13 cellular contexts compared by ENCODE assay signal in the genomic region with DNA sequence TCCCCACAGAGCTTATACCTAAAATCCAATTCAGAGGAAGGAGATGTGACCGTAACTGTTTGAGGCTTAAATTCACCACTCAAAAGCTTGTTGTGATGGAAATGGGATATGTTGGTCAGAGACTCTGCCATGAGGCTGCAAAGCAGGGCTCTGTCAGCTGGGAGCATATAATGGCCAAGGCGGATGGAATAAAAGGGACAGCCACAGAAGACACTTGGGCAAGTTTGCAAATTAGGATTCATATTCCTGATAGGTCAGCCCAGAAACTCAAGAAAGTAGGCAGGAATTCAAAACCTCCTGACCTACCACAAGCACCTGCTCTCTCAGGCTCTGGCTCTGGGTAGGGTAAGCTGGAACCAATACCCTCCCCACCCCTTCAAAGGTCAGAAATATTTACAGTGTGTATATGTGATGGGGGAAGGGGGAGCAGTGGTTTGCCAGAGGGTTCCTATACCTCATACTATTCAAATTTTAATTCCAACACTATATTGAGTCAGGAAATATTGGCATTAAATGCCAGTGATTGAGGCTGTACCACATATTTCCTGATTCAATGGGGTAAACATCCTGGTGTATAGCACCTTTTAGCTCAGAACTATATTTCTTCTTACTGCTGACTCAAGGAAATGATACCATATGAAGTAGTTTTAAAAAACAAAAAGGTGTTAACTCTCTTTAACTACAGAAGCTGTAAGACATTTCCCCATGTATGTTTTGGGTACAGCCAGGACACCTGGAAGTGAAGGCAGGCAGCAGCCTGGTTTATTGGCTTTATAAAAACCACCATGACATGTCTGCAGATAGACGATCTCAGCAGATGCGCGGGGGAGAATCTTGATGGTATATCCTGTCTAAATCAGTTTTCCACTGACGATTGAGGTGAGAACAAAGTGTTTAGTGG. TPM values are rescaled to one million over a fixed set of nuclear protein-coding genes. Genes with fewer than 3 reads are reported as not detected.
A peak's percentile ranks its signal among the peaks of the same experiment; 100 is the strongest.
DNase-seq lines count a peak whose midpoint lies in the region; ATAC-seq and TF ChIP-seq lines count a peak whose summit lies in the region.
"Had no signal": no experiment of that assay in that cellular context is flagged by ENCODE, and none has a peak within 500 bp of the region (broad histone marks: within the 10 kb centered on the region; RNA-seq: fewer than 3 reads in every experiment).

No MANE protein-coding gene starts in this region.

- peaks cover 4% of the 10 kb centered on the region for H3K9me3 Mint-ChIP-seq in activated T-helper 17 cell treated with anti-CD3 and anti-CD28 coated beads, Interleukin-2, amount 50 U/mL, for 72 hours
- H3K9me3 Mint-ChIP-seq in naive thymus-derived CD8-positive, alpha-beta T cell, result no peaks in the 10 kb centered on the region

- POLR2A ChIA-PET in naive thymus-derived CD8-positive, alpha-beta T cell (lab: Charles Lee), result interaction anchor here (0.9 to 3.7 kb wide), 7 partner anchors 11 to 100 kb away, joined by 3 to 22 read pairs (median 4); no protein-coding TSS in a partner anchor

- peak overlapping the region; percentile 87 for H3K4me3 Mint-ChIP-seq in activated T-helper 17 cell treated with anti-CD3 and anti-CD28 coated beads, Interleukin-2, amount 50 U/mL, for 72 hours
- peak overlapping the region; percentile 9 to 79 (median 64) for H3K4me3 Mint-ChIP-seq in naive thymus-derived CD8-positive, alpha-beta T cell

- peaks cover 44% of the 10 kb centered on the region for H3K4me1 Mint-ChIP-seq in activated T-helper 17 cell treated with anti-CD3 and anti-CD28 coated beads, Interleukin-2, amount 50 U/mL, for 72 hours
- H3K4me1 Mint-ChIP-seq in naive thymus-derived CD8-positive, alpha-beta T cell, result peaks cover 32 to 80% (median 56%) of the 10 kb centered on the region in 4 donors

- DNase-seq in stimulated activated CD4-positive, alpha-beta T cell treated with anti-CD3 and anti-CD28 coated beads, Interleukin-4, amount 100 ng/mL, for 24 hours, result peak; percentile 27
- no peak for DNase-seq in stimulated activated CD4-positive, alpha-beta T cell treated with anti-CD3 and anti-CD28 coated beads, Interleukin-4, amount 100 ng/mL, for 1 hour
- DNase-seq in naive thymus-derived CD8-positive, alpha-beta T cell, result peak in 4 of 10 donors; percentile 12 to 46 (median 42)
- no peak for DNase-seq in NCI-H2171 (lab: John Stamatoyannopoulos, UW)
- DNase-seq in mucosa of gallbladder (ENCODE audit: low spot score), result no peak
- DNase-seq: DMS53, glutamatergic neuron, GM23248, left cardiac atrium, MG63 had no signal

- no peak for TF ChIP-seq POLR2A in GM18505 (IDR thresholded peaks at IDR 0.05; ENCODE audit: borderline replicate concordance, extremely low read depth, insufficient read depth, insufficient read length)

- ATAC-seq in activated T-helper 17 cell treated with anti-CD3 and anti-CD28 coated beads, Interleukin-2, amount 50 U/mL, for 72 hours (replicated peaks), result peak; percentile 30
- ATAC-seq in naive thymus-derived CD8-positive, alpha-beta T cell, result peak; percentile 72 to 76
- no peak for ATAC-seq in HG02938 (IDR thresholded peaks at IDR 0.05; ENCODE audit: unreplicated experiment)
- no peak for ATAC-seq in GM18505 (IDR thresholded peaks at IDR 0.05; ENCODE audit: unreplicated experiment)

- peaks cover 99% of the 10 kb centered on the region for H3K36me3 Mint-ChIP-seq in activated T-helper 17 cell treated with anti-CD3 and anti-CD28 coated beads, Interleukin-2, amount 50 U/mL, for 72 hours (ENCODE audit: low read depth)
- peaks cover 4 to 75% (median 38%) of the 10 kb centered on the region in 3 donors for H3K36me3 Mint-ChIP-seq in naive thymus-derived CD8-positive, alpha-beta T cell

- no peaks in the 10 kb centered on the region for H3K27me3 Mint-ChIP-seq in activated T-helper 17 cell treated with anti-CD3 and anti-CD28 coated beads, Interleukin-2, amount 50 U/mL, for 72 hours
- no peaks in the 10 kb centered on the region for H3K27me3 Mint-ChIP-seq in naive thymus-derived CD8-positive, alpha-beta T cell

- H3K27ac Mint-ChIP-seq in activated T-helper 17 cell treated with anti-CD3 and anti-CD28 coated beads, Interleukin-2, amount 50 U/mL, for 72 hours, result peak overlapping the region; percentile 44
- H3K27ac Mint-ChIP-seq in naive thymus-derived CD8-positive, alpha-beta T cell, result peak overlapping the region; percentile 62 to 96 (median 82)

RNA-seq across cellular contexts. Expression of gene FYCO1, which starts 19.2 kb away (rescaled TPM):
- 10 to 100 TPM; 15.5 to 26.2 TPM for total RNA-seq in activated T-helper 17 cell treated with anti-CD3 and anti-CD28 coated beads, Interleukin-2, amount 50 U/mL, for 72 hours
- 10 to 100 TPM; 27.6 to 28.4 TPM for total RNA-seq in naive thymus-derived CD8-positive, alpha-beta T cell
- polyA plus RNA-seq in naive thymus-derived CD8-positive, alpha-beta T cell, result 1 to 10 TPM; 1.7 to 6.0 (median 2.6) TPM
- 94.4 TPM for total RNA-seq in mucosa of gallbladder

RNA-seq across cellular contexts. Expression of gene CXCR6, which starts 33.2 kb away (rescaled TPM):
- total RNA-seq in activated T-helper 17 cell treated with anti-CD3 and anti-CD28 coated beads, Interleukin-2, amount 50 U/mL, for 72 hours, result 10 to 100 TPM; 13.7 to 25.4 TPM
- under 1 TPM; 0.25 to 0.34 TPM for total RNA-seq in naive thymus-derived CD8-positive, alpha-beta T cell
- polyA plus RNA-seq in naive thymus-derived CD8-positive, alpha-beta T cell, result 1 to 10 TPM in 1 of 3 donors, under 1 TPM in 2; 0.42 to 9.3 (median 0.80) TPM
- 11.9 TPM for total RNA-seq in mucosa of gallbladder
- total RNA-seq: GM23248 had no signal
- polyA plus RNA-seq: GM23248 had no signal

RNA-seq across cellular contexts. Expression of gene XCR1, which starts 50.8 kb away (rescaled TPM):
- under 1 TPM; 0.04 to 0.05 TPM for total RNA-seq in activated T-helper 17 cell treated with anti-CD3 and anti-CD28 coated beads, Interleukin-2, amount 50 U/mL, for 72 hours
- not detected for total RNA-seq in naive thymus-derived CD8-positive, alpha-beta T cell
- polyA plus RNA-seq in naive thymus-derived CD8-positive, alpha-beta T cell, result not detected
- total RNA-seq in mucosa of gallbladder, result 0.66 TPM
- total RNA-seq: GM23248 had no signal
- polyA plus RNA-seq: GM23248 had no signal

Comparison
In these comparisons a context has a peak if more than half of its experiments do, and no peak if none do; other contexts are left out.
1. ATAC-seq: peak in activated T-helper 17 cell treated with anti-CD3 and anti-CD28 coated beads, Interleukin-2, amount 50 U/mL, for 72 hours (single experiment) and naive thymus-derived CD8-positive, alpha-beta T cell (2 of 2); none in HG02938 (single experiment) and GM18505 (single experiment).